In genomic region chr13:94007072-94007471, GRCh38 we compare ENCODE assay signal across 27 cellular contexts.
"Had no signal": no experiment of that assay in that cellular context is flagged by ENCODE, and none has a peak within 500 bp of the region (broad histone marks: within the 10 kb centered on the region; RNA-seq: fewer than 3 reads in every experiment).

No MANE protein-coding gene starts in this region.

- H3K36me3 Mint-ChIP-seq: naive B cell; natural killer cell; neural progenitor cell; stimulated activated naive B cell treated with anti-CD40 and anti-IgM and Interleukin-4, amounts not matched to agents 10 μg/mL and 1 μg/mL and 100 μg/mL, for 72 hours had no signal

- H3K9me3 ChIP-seq: left ventricle myocardium inferior, neutrophil, testis, thyroid gland, uterus had no signal

- H3K27me3 ChIP-seq: neural progenitor cell, neutrophil, stomach, testis, thyroid gland, uterus had no signal

- H3K27ac Mint-ChIP-seq: mesothelial cell of epicardium; natural killer cell; nephron progenitor cell; neural progenitor cell; stimulated activated naive B cell treated with anti-CD40 and anti-IgM and Interleukin-4, amounts not matched to agents 10 μg/mL and 1 μg/mL and 100 μg/mL, for 72 hours had no signal

- H3K4me1 ChIP-seq: left ventricle myocardium inferior, neural progenitor cell, parathyroid adenoma, stomach, testis, thyroid gland, uterus had no signal

- H3K4me1 Mint-ChIP-seq: naive B cell; natural killer cell; nephron progenitor cell; neural progenitor cell; stimulated activated naive B cell treated with anti-CD40 and anti-IgM and Interleukin-4, amounts not matched to agents 10 μg/mL and 1 μg/mL and 100 μg/mL, for 72 hours had no signal

- H3K27me3 Mint-ChIP-seq: naive B cell; stimulated activated naive B cell treated with anti-CD40 and anti-IgM and Interleukin-4, amounts not matched to agents 10 μg/mL and 1 μg/mL and 100 μg/mL, for 72 hours had no signal

- H3K4me3 ChIP-seq: left ventricle myocardium inferior, lung, neural progenitor cell, skin epidermis, stomach, testis, thyroid gland, uterus had no signal

- H3K36me3 ChIP-seq: left ventricle myocardium inferior, neural progenitor cell, neutrophil, stomach, thyroid gland, uterus had no signal

- FAIRE-seq: kidney had no signal

- H3K4me3 Mint-ChIP-seq: mesothelial cell of epicardium; naive B cell; natural killer cell; nephron progenitor cell; neural progenitor cell; stimulated activated naive B cell treated with anti-CD40 and anti-IgM and Interleukin-4, amounts not matched to agents 10 μg/mL and 1 μg/mL and 100 μg/mL, for 72 hours had no signal

- H3K9me3 Mint-ChIP-seq: mesothelial cell of epicardium; natural killer cell; nephron progenitor cell; neural progenitor cell; stimulated activated naive B cell treated with anti-CD40 and anti-IgM and Interleukin-4, amounts not matched to agents 10 μg/mL and 1 μg/mL and 100 μg/mL, for 72 hours had no signal

- DNase-seq: hippocampal formation; kidney; left ventricle myocardium inferior; mesendoderm; naive B cell; natural killer cell; nephron progenitor cell; occipital lobe; retina; right cardiac atrium; stimulated activated CD4-positive, alpha-beta T cell treated with anti-CD3 and anti-CD28 coated beads, Interleukin-12 subunit alpha, Interleukin-12 subunit beta, amount 100 ng/mL, for 4 hours; stimulated activated CD4-positive, alpha-beta T cell treated with anti-CD3 and anti-CD28 coated beads, Interleukin-15, amount 100 ng/mL, for 24 hours; stimulated activated CD4-positive, alpha-beta T cell treated with anti-CD3 and anti-CD28 coated beads, Interleukin-2, amount 100 ng/mL, for 24 hours; stimulated activated CD4-positive, alpha-beta T cell treated with anti-CD3 and anti-CD28 coated beads, Interleukin-4, amount 100 ng/mL, for 1 hour; stimulated activated naive B cell treated with anti-CD40 and anti-IgM and Interleukin-4, amounts not matched to agents 10 μg/mL and 1 μg/mL and 100 μg/mL, for 72 hours; stimulated activated naive CD8-positive, alpha-beta T cell treated with anti-CD3 and anti-CD28 coated beads, Interleukin-15, Interleukin-2, amounts not matched to agents 100 U/mL and 50 U/mL, for 24 hours; stomach; testis; thyroid gland; trophoblast cell; uterus had no signal
